ENCODE assay signal across 33 cellular contexts in the genomic region with DNA sequence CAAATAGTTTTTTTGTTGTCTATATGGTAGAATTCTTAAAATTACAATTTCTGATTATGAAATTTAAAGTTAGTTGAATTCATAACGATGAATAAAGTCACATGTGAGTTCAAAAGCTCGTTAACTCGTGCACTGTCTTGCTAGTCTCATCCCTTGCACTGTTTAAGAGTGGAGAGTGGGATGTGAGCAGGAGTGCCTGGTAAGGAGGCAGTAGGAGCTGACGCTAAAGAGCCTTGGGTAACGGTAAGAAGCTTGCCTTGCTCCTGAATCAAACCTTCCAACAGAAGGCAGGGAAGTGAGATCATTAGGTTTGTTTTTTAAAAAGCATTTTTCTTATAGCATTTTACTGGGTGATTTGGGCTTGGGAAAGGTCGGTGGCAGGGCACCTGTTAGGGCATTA. TPM values are rescaled to one million over a fixed set of nuclear protein-coding genes. Genes with fewer than 3 reads are reported as not detected.
"Had no signal": no experiment of that assay in that cellular context is flagged by ENCODE, and none has a peak within 500 bp of the region (broad histone marks: within the 10 kb centered on the region; RNA-seq: fewer than 3 reads in every experiment).

No MANE protein-coding gene starts in this region.

- H3K4me1 ChIP-seq: gastrocnemius medialis, left lung, psoas muscle, sigmoid colon, tibial nerve, upper lobe of right lung, uterus had no signal

- ATAC-seq: esophagus mucosa; gastrocnemius medialis; left cardiac atrium; left lung; mucosa of descending colon; psoas muscle; right cardiac atrium; stimulated activated naive B cell treated with anti-CD40 and anti-IgM and Interleukin-4, amounts not matched to agents 10 μg/mL and 1 μg/mL and 100 μg/mL, for 72 hours; upper lobe of right lung had no signal

- H3K36me3 ChIP-seq: gastrocnemius medialis, left lung, ovary, sigmoid colon, thoracic aorta, tibial nerve, upper lobe of right lung, uterus had no signal

- H3K4me1 Mint-ChIP-seq: mesothelial cell of epicardium, naive B cell, nephron progenitor cell had no signal

- H3K27ac ChIP-seq: dorsolateral prefrontal cortex, epithelial cell of prostate, gastrocnemius medialis, left lung, ovary, psoas muscle, sigmoid colon, thoracic aorta, tibial nerve, upper lobe of right lung, uterus had no signal

- H3K4me3 ChIP-seq: dorsolateral prefrontal cortex, gastrocnemius medialis, left lung, mucosa of descending colon, ovary, psoas muscle, sigmoid colon, thoracic aorta, tibial nerve, upper lobe of right lung, uterus had no signal

- DNase-seq: dorsolateral prefrontal cortex; effector CD4-positive, alpha-beta T cell; endodermal cell; foreskin fibroblast; gastrocnemius medialis; kidney; left cardiac atrium; left lung; mesenchymal stem cell; mucosa of descending colon; naive B cell; nephron progenitor cell; nucleus accumbens; ovary; posterior cingulate gyrus; psoas muscle; right cardiac atrium; sigmoid colon; stimulated activated CD4-positive, alpha-beta T cell treated with anti-CD3 and anti-CD28 coated beads, Interleukin-4, amount 100 ng/mL, for 4 hours; stimulated activated naive B cell treated with anti-CD40 and anti-IgM and Interleukin-4, amounts not matched to agents 10 μg/mL and 1 μg/mL and 100 μg/mL, for 72 hours; upper lobe of right lung; uterus had no signal

- H3K36me3 Mint-ChIP-seq: mesothelial cell of epicardium; naive B cell; stimulated activated naive B cell treated with anti-CD40 and anti-IgM and Interleukin-4, amounts not matched to agents 10 μg/mL and 1 μg/mL and 100 μg/mL, for 72 hours had no signal

- H3K9me3 ChIP-seq: gastrocnemius medialis, left lung, mucosa of descending colon, ovary, psoas muscle, sigmoid colon, thoracic aorta, tibial nerve, upper lobe of right lung, uterus had no signal

- H3K27me3 Mint-ChIP-seq: naive B cell had no signal

- FAIRE-seq: colon, kidney had no signal

- H3K9me3 Mint-ChIP-seq: endodermal cell; mesothelial cell of epicardium; naive B cell; nephron progenitor cell; stimulated activated naive B cell treated with anti-CD40 and anti-IgM and Interleukin-4, amounts not matched to agents 10 μg/mL and 1 μg/mL and 100 μg/mL, for 72 hours; stimulated activated naive CD8-positive, alpha-beta T cell treated with anti-CD3 and anti-CD28 coated beads, Interleukin-15, Interleukin-2, amounts not matched to agents 100 ng/mL and 50 ng/mL, for 24 hours had no signal

- H3K27me3 ChIP-seq: dorsolateral prefrontal cortex, gastrocnemius medialis, left lung, ovary, sigmoid colon, tibial nerve, upper lobe of right lung, uterus had no signal

- H3K27ac Mint-ChIP-seq: endodermal cell; mesothelial cell of epicardium; naive B cell; nephron progenitor cell; stimulated activated naive B cell treated with anti-CD40 and anti-IgM and Interleukin-4, amounts not matched to agents 10 μg/mL and 1 μg/mL and 100 μg/mL, for 72 hours; stimulated activated naive CD8-positive, alpha-beta T cell treated with anti-CD3 and anti-CD28 coated beads, Interleukin-15, Interleukin-2, amounts not matched to agents 100 ng/mL and 50 ng/mL, for 24 hours had no signal

- H3K4me3 Mint-ChIP-seq: endodermal cell; mesothelial cell of epicardium; naive B cell; nephron progenitor cell; stimulated activated naive B cell treated with anti-CD40 and anti-IgM and Interleukin-4, amounts not matched to agents 10 μg/mL and 1 μg/mL and 100 μg/mL, for 72 hours; stimulated activated naive CD8-positive, alpha-beta T cell treated with anti-CD3 and anti-CD28 coated beads, Interleukin-15, Interleukin-2, amounts not matched to agents 100 ng/mL and 50 ng/mL, for 24 hours had no signal

RNA-seq across cellular contexts. Expression of a gene that starts 2.3 kb away (rescaled TPM):
- total RNA-seq: endodermal cell, esophagus mucosa, gastrocnemius medialis, glomerular endothelial cell, lower leg skin, lung microvascular endothelial cell, mesothelial cell of epicardium, renal cortical epithelial cell, sigmoid colon, thoracic aorta, tibial nerve had no signal
- polyA plus RNA-seq: psoas muscle had no signal
